1 cellular context compared by ENCODE assay signal in the genomic region with DNA sequence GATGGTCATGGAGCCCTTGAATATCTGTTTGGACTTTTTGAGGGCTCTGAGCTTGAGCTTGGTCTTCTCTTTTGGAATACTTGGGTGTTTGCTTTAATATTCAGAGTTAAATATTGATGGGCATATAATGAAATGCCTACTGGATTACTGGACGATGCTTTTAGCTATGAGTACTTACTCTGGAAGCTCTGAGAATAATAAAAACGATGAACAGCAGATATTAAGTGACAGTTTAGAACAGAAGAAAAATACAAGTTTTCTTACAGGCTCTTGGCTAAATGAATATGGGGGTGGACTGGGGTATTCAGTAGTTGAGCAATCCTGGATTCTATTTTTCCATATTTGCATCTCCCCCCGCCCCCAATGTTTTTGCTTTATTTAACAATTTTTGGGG.
TF ChIP-seq lines count a peak whose summit lies in the region.

No MANE protein-coding gene starts in this region.

TF ChIP-seq in SK-N-SH, 30 proteins besides CTCF, POLR2A, EP300 and RAD21:
- peak; percentile 28; the same call in 1 of the 2 replicates for TF ChIP-seq JUND (IDR thresholded peaks at IDR 0.05)
- TF ChIP-seq, protein P1, sequence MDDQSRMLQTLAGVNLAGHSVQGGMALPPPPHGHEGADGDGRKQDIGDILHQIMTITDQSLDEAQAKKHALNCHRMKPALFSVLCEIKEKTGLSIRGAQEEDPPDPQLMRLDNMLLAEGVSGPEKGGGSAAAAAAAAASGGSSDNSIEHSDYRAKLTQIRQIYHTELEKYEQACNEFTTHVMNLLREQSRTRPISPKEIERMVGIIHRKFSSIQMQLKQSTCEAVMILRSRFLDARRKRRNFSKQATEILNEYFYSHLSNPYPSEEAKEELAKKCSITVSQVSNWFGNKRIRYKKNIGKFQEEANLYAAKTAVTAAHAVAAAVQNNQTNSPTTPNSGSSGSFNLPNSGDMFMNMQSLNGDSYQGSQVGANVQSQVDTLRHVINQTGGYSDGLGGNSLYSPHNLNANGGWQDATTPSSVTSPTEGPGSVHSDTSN (IDR thresholded peaks at IDR 0.05), result 0 out of 2 replicates have a peak, but pooled peaks have one; percentile 16
- TF ChIP-seq FOXM1 (IDR thresholded peaks at IDR 0.05; ENCODE audit: low read depth), result no peak
- peak; percentile 17; the same call in 1 of the 2 replicates for TF ChIP-seq FOSL2 (IDR thresholded peaks at IDR 0.05; ENCODE audit: borderline replicate concordance, low read depth)
